17 cellular contexts compared by ENCODE assay signal in the genomic region with DNA sequence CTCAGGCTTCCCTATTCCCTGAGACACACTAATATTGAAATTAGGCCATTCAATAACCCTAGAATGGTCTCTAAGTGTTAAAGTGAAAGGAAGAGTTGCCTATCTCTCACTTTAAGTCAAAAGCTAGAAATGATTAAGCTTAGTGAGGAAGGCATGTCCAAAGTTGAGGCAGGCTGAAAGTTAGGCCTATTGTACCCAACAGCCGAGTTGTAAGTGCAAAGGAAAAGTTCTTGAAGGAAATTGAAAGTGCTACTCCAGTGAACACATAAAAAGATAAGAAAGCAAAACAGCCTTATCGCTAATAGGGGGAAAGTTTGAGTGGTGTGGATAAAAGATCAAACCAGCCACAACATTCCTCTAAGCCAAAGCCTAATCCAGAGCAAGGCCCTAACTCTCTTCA.
DNase-seq lines count a peak whose midpoint lies in the region; ATAC-seq, FAIRE-seq and TF ChIP-seq lines count a peak whose summit lies in the region.
"Had no signal": no experiment of that assay in that cellular context is flagged by ENCODE, and none has a peak within 500 bp of the region (broad histone marks: within the 10 kb centered on the region; RNA-seq: fewer than 3 reads in every experiment).

No MANE protein-coding gene starts in this region.

- FAIRE-seq in H54 (lab: Jason Lieb, UNC), result no peak
- FAIRE-seq: A549 had no signal

- H3K27me3 Mint-ChIP-seq in activated CD4-positive, alpha-beta T cell treated with anti-CD3 and anti-CD28 coated beads, Interleukin-2, amount 10 ng/mL, durations not matched to agents 7 days and 5 days, result no peaks in the 10 kb centered on the region

- peak overlapping the region; percentile 16 for H3K27ac Mint-ChIP-seq in activated CD4-positive, alpha-beta T cell treated with anti-CD3 and anti-CD28 coated beads, Interleukin-2, amount 10 ng/mL, durations not matched to agents 7 days and 5 days
- H3K27ac Mint-ChIP-seq: T-helper 1 cell treated with Interleukin-12 subunit alpha and Interleukin-12 subunit beta and Interleukin-4 antibody, amounts not matched to agents 30 μg/mL and 1 μg/mL, for 36 hours had no signal

- DNase-seq in activated CD4-positive, alpha-beta T cell treated with anti-CD3 and anti-CD28 coated beads, Interleukin-2, amount 10 ng/mL, durations not matched to agents 7 days and 5 days, result no peak
- no peak for DNase-seq in activated CD4-positive, alpha-beta T cell treated with anti-CD3 and anti-CD28 coated beads for 4 hours
- DNase-seq in SW480 (ENCODE audit: low spot score) (peak; percentile 17), left lung (no peak), H54 (ENCODE audit: insufficient read length, low spot score) (no peak), heart left ventricle (no peak)
- DNase-seq: activated CD4-positive, alpha-beta T cell treated with anti-CD3 and anti-CD28 coated beads for 48 hours; activated gamma-delta T cell; EL; NCI-H1417 treated with DMSO at 0.1 percent for 48 hours; stimulated activated naive CD4-positive, alpha-beta T cell had no signal

- peak overlapping the region; percentile 43 for H3K4me3 Mint-ChIP-seq in activated CD4-positive, alpha-beta T cell treated with anti-CD3 and anti-CD28 coated beads, Interleukin-2, amount 10 ng/mL, durations not matched to agents 7 days and 5 days
- H3K4me3 Mint-ChIP-seq: T-helper 1 cell treated with Interleukin-12 subunit alpha and Interleukin-12 subunit beta and Interleukin-4 antibody, amounts not matched to agents 30 μg/mL and 1 μg/mL, for 36 hours had no signal

- WGBS in heart left ventricle, 4 donors, result 75 to 80% (median 77%) methylated on average over 2 of the region's 2 CpGs

- TF ChIP-seq POLR2A in H54 (IDR thresholded peaks at IDR 0.05; ENCODE audit: low read depth, low read length) (no peak), heart left ventricle (IDR thresholded peaks at IDR 0.05) (no peak)

- H3K36me3 ChIP-seq in left lung (no peaks in the 10 kb centered on the region), heart left ventricle (no peaks in the 10 kb centered on the region)

- POLR2A ChIA-PET in activated CD4-positive, alpha-beta T cell treated with anti-CD3 and anti-CD28 coated beads, Interleukin-2, amount 10 ng/mL, durations not matched to agents 7 days and 5 days (lab: Charles Lee), result interaction anchor here (0.6 kb wide), 1 partner anchor 21 kb away, joined by 6 read pairs; no protein-coding TSS in a partner anchor

- TF ChIP-seq CTCF in left lung (IDR thresholded peaks at IDR 0.05) (no peak), heart left ventricle (IDR thresholded peaks at IDR 0.05) (no peak)

- H3K36me3 Mint-ChIP-seq in activated CD4-positive, alpha-beta T cell treated with anti-CD3 and anti-CD28 coated beads, Interleukin-2, amount 10 ng/mL, durations not matched to agents 7 days and 5 days (ENCODE audit: low read depth), result peaks cover 13% of the 10 kb centered on the region

- H3K27ac ChIP-seq in left lung (no peak overlapping the region), heart left ventricle (no peak overlapping the region)
- H3K27ac ChIP-seq: A549 had no signal

- peaks cover 30% of the 10 kb centered on the region for H3K4me1 Mint-ChIP-seq in activated CD4-positive, alpha-beta T cell treated with anti-CD3 and anti-CD28 coated beads, Interleukin-2, amount 10 ng/mL, durations not matched to agents 7 days and 5 days

- ATAC-seq in GM18909 (IDR thresholded peaks at IDR 0.05; ENCODE audit: poor library complexity, unreplicated experiment) (peak; percentile 59), left lung (peak; percentile 45), heart left ventricle (no peak), HG02642 (IDR thresholded peaks at IDR 0.05; ENCODE audit: poor library complexity, unreplicated experiment) (no peak)
- ATAC-seq: A549, HCT116, Right ventricle myocardium inferior had no signal

- CTCF ChIA-PET in activated CD4-positive, alpha-beta T cell treated with anti-CD3 and anti-CD28 coated beads, Interleukin-2, amount 10 ng/mL, durations not matched to agents 7 days and 5 days (lab: Charles Lee), result interaction anchor here (0.6 to 1.2 kb wide), 3 partner anchors 22 to 251 kb away, joined by 3 read pairs; no protein-coding TSS in a partner anchor

- no peaks in the 10 kb centered on the region for H3K27me3 ChIP-seq in left lung
- H3K27me3 ChIP-seq in heart left ventricle, result no peaks in the 10 kb centered on the region

- intact Hi-C loops in left lung (cut with DNase I), result no loop called here
- intact Hi-C loops in heart left ventricle (cut with DNase I), result no loop called here

- peaks cover 13% of the 10 kb centered on the region for H3K9me3 Mint-ChIP-seq in activated CD4-positive, alpha-beta T cell treated with anti-CD3 and anti-CD28 coated beads, Interleukin-2, amount 10 ng/mL, durations not matched to agents 7 days and 5 days

- H3K4me1 ChIP-seq in left lung (no peaks in the 10 kb centered on the region), heart left ventricle (no peaks in the 10 kb centered on the region)
- H3K4me1 ChIP-seq: A549 had no signal

- peaks cover 0 to 7% of the 10 kb centered on the region in 2 donors for H3K9me3 ChIP-seq in left lung
- peaks cover 0 to 11% (median 0%) of the 10 kb centered on the region in 12 donors for H3K9me3 ChIP-seq in heart left ventricle
- H3K9me3 ChIP-seq: A549 had no signal

- H3K4me3 ChIP-seq in left lung (no peak overlapping the region), heart left ventricle (no peak overlapping the region)
- H3K4me3 ChIP-seq: A549 had no signal

Comparison
In these comparisons a context has a peak if more than half of its experiments do, and no peak if none do; other contexts are left out.
1. ATAC-seq: peak in GM18909 (single experiment) and left lung (single experiment); none in heart left ventricle (0 of 4) and HG02642 (single experiment).